In the genomic region with DNA sequence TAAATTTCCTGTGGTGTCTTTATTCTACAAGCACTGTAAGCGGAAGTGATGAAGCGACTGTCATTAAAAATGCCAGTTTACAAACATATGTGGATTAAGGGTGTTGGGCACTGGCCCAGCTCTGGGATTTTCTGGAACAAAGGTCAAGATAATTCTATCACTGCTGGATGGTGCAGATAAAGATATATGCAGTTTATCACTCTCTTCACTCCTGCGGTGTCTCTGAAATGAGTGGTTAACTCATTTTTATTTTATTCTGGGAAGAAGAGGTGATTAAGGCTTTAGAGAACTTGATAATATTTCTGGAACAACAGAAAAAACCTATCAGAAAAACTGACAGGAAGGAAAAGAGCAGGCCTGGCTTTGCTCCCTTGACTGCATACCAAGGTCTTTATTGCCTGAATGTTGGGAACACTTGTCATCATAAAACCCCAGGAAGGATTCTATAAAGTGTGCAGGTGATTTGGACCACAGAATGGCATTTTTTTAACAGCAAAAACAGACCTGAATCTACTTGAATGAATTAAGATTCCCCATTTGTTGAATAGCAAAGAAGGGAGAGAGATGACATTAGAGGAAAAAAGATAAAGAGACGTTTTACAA, we compare ENCODE assay signal across 17 cellular contexts. TPM values are rescaled to one million over a fixed set of nuclear protein-coding genes. Genes with fewer than 3 reads are reported as not detected.
"Had no signal": no experiment of that assay in that cellular context is flagged by ENCODE, and none has a peak within 500 bp of the region (broad histone marks: within the 10 kb centered on the region; RNA-seq: fewer than 3 reads in every experiment).

No MANE protein-coding gene starts in this region.

- H3K27me3 Mint-ChIP-seq: activated CD4-positive, alpha-beta T cell treated with anti-CD3 and anti-CD28 coated beads, Interleukin-2, amount 10 ng/mL, durations not matched to agents 7 days and 5 days had no signal

- H3K4me1 Mint-ChIP-seq: activated naive CD8-positive, alpha-beta T cell treated with anti-CD3 and anti-CD28 coated beads for 36 hours; memory B cell; naive thymus-derived CD8-positive, alpha-beta T cell had no signal

- DNase-seq: activated CD4-positive, alpha-beta T cell treated with anti-CD3 and anti-CD28 coated beads, Interleukin-2, amount 10 ng/mL, durations not matched to agents 7 days and 5 days; activated CD4-positive, CD25-positive, alpha-beta regulatory T cell; activated CD8-positive, alpha-beta memory T cell treated with anti-CD3 and anti-CD28 coated beads for 24 hours; activated naive CD8-positive, alpha-beta T cell treated with anti-CD3 and anti-CD28 coated beads for 36 hours; brain microvascular endothelial cell; hippocampal formation; left ventricle myocardium inferior; naive thymus-derived CD8-positive, alpha-beta T cell; posterior cingulate gyrus; stimulated activated CD4-positive, alpha-beta T cell treated with anti-CD3 and anti-CD28 coated beads, Interleukin-4, amount 100 ng/mL, for 1 hour; stimulated activated naive CD4-positive, alpha-beta T cell; tibial artery had no signal

- ATAC-seq: naive thymus-derived CD8-positive, alpha-beta T cell had no signal

- H3K27ac Mint-ChIP-seq: activated CD4-positive, alpha-beta T cell treated with anti-CD3 and anti-CD28 coated beads, Interleukin-2, amount 10 ng/mL, durations not matched to agents 7 days and 5 days; activated naive CD8-positive, alpha-beta T cell treated with anti-CD3 and anti-CD28 coated beads for 36 hours; activated T-helper 1 cell treated with anti-CD3 and anti-CD28 coated beads, Interleukin-12 subunit alpha, Interleukin-12 subunit beta, Interleukin-2, Interleukin-4 antibody, amounts not matched to agents 30 ng/mL and 10 ng/mL and 1 ng/mL, durations not matched to agents 14 hours and 24 hours and 36 hours; memory B cell; naive thymus-derived CD8-positive, alpha-beta T cell had no signal

- H3K4me3 Mint-ChIP-seq: activated CD4-positive, alpha-beta T cell treated with anti-CD3 and anti-CD28 coated beads, Interleukin-2, amount 10 ng/mL, durations not matched to agents 7 days and 5 days; activated naive CD8-positive, alpha-beta T cell treated with anti-CD3 and anti-CD28 coated beads for 36 hours; activated T-helper 1 cell treated with anti-CD3 and anti-CD28 coated beads, Interleukin-12 subunit alpha, Interleukin-12 subunit beta, Interleukin-2, Interleukin-4 antibody, amounts not matched to agents 30 ng/mL and 10 ng/mL and 1 ng/mL, durations not matched to agents 14 hours and 24 hours and 36 hours; memory B cell; naive thymus-derived CD8-positive, alpha-beta T cell had no signal

- H3K36me3 Mint-ChIP-seq: activated naive CD8-positive, alpha-beta T cell treated with anti-CD3 and anti-CD28 coated beads for 36 hours; memory B cell; naive thymus-derived CD8-positive, alpha-beta T cell had no signal

- H3K9me3 Mint-ChIP-seq: activated CD4-positive, alpha-beta T cell treated with anti-CD3 and anti-CD28 coated beads, Interleukin-2, amount 10 ng/mL, durations not matched to agents 7 days and 5 days; activated naive CD8-positive, alpha-beta T cell treated with anti-CD3 and anti-CD28 coated beads for 36 hours; activated T-helper 1 cell treated with anti-CD3 and anti-CD28 coated beads, Interleukin-12 subunit alpha, Interleukin-12 subunit beta, Interleukin-2, Interleukin-4 antibody, amounts not matched to agents 30 ng/mL and 10 ng/mL and 1 ng/mL, durations not matched to agents 14 hours and 24 hours and 36 hours; naive thymus-derived CD8-positive, alpha-beta T cell had no signal

RNA-seq across cellular contexts. Expression of a gene that starts 32.4 kb away (rescaled TPM):
- total RNA-seq: activated naive CD8-positive, alpha-beta T cell treated with anti-CD3 and anti-CD28 coated beads for 36 hours; activated T-helper 1 cell treated with anti-CD3 and anti-CD28 coated beads, Interleukin-12 subunit alpha, Interleukin-12 subunit beta, Interleukin-2, Interleukin-4 antibody, amounts not matched to agents 30 ng/mL and 10 ng/mL and 1 ng/mL, durations not matched to agents 14 hours and 24 hours and 36 hours; chondrocyte; dermis microvascular lymphatic vessel endothelial cell; skeletal muscle tissue had no signal
- polyA plus RNA-seq: naive thymus-derived CD8-positive, alpha-beta T cell had no signal
